In genomic region chr4:99518883-99519282, GRCh38 we compare ENCODE assay signal across 22 cellular contexts. TPM values are rescaled to one million over a fixed set of nuclear protein-coding genes. Genes with fewer than 3 reads are reported as not detected.
DNase-seq lines count a peak whose midpoint lies in the region; ATAC-seq and TF ChIP-seq lines count a peak whose summit lies in the region.
"Had no signal": no experiment of that assay in that cellular context is flagged by ENCODE, and none has a peak within 500 bp of the region (broad histone marks: within the 10 kb centered on the region; RNA-seq: fewer than 3 reads in every experiment).

No MANE protein-coding gene starts in this region.

- peaks cover 5% of the 10 kb centered on the region for H3K27me3 Mint-ChIP-seq in activated CD8-positive, alpha-beta T cell treated with anti-CD3 and anti-CD28 coated beads, Interleukin-2, amount 10 ng/mL, durations not matched to agents 7 days and 5 days (ENCODE audit: low read depth)
- H3K27me3 Mint-ChIP-seq in endothelial cell (ENCODE audit: unreplicated experiment): no peaks in the 10 kb centered on the region
- H3K27me3 Mint-ChIP-seq: IgD-negative memory B cell had no signal

- H3K4me1 Mint-ChIP-seq in activated CD8-positive, alpha-beta T cell treated with anti-CD3 and anti-CD28 coated beads, Interleukin-2, amount 10 ng/mL, durations not matched to agents 7 days and 5 days (ENCODE audit: low read depth): no peaks in the 10 kb centered on the region
- no peaks in the 10 kb centered on the region for H3K4me1 Mint-ChIP-seq in endothelial cell (ENCODE audit: unreplicated experiment)
- H3K4me1 Mint-ChIP-seq: IgD-negative memory B cell had no signal

- DNase-seq in Kasumi-1 (lab: John Stamatoyannopoulos, UW) (peak; percentile 32 to 82), NOMO-1 (lab: John Stamatoyannopoulos, UW; ENCODE audit: unreplicated experiment in 2 of 2) (peak; percentile 46 to 85), UCSD-AML1 (lab: John Stamatoyannopoulos, UW; ENCODE audit: unreplicated experiment) (peak; percentile 13), pons (ENCODE audit: low spot score) (peak; percentile 39), endothelial cell (ENCODE audit: low spot score) (no peak)
- no peak for DNase-seq in activated CD8-positive, alpha-beta T cell treated with anti-CD3 and anti-CD28 coated beads, Interleukin-2, amount 10 ng/mL, durations not matched to agents 7 days and 5 days
- DNase-seq: ACHN, DND-41, MM.1S, NCI-H1417, NCI-H187, NCI-H226, NCI-H524, OCI-M1, Right ventricle myocardium superior, SK-N-SH had no signal

- no peak for TF ChIP-seq CTCF in endothelial cell (IDR thresholded peaks at IDR 0.05; ENCODE audit: unreplicated experiment)

- no peaks in the 10 kb centered on the region for H3K36me3 Mint-ChIP-seq in activated CD8-positive, alpha-beta T cell treated with anti-CD3 and anti-CD28 coated beads, Interleukin-2, amount 10 ng/mL, durations not matched to agents 7 days and 5 days (ENCODE audit: low read depth)
- H3K36me3 Mint-ChIP-seq in endothelial cell (ENCODE audit: low read depth, unreplicated experiment): no peaks in the 10 kb centered on the region
- H3K36me3 Mint-ChIP-seq: IgD-negative memory B cell had no signal

- ATAC-seq in GM18870 (IDR thresholded peaks at IDR 0.05; ENCODE audit: unreplicated experiment) (no peak), GM18498 (IDR thresholded peaks at IDR 0.05; ENCODE audit: unreplicated experiment) (no peak)
- no peak for ATAC-seq in activated CD8-positive, alpha-beta T cell treated with anti-CD3 and anti-CD28 coated beads, Interleukin-2, amount 10 ng/mL, durations not matched to agents 7 days and 5 days

- H3K9me3 Mint-ChIP-seq in activated CD8-positive, alpha-beta T cell treated with anti-CD3 and anti-CD28 coated beads, Interleukin-2, amount 10 ng/mL, durations not matched to agents 7 days and 5 days (ENCODE audit: insufficient read depth): no peaks in the 10 kb centered on the region
- H3K9me3 Mint-ChIP-seq in endothelial cell (ENCODE audit: unreplicated experiment): no peaks in the 10 kb centered on the region
- H3K9me3 Mint-ChIP-seq: IgD-negative memory B cell had no signal

- CTCF ChIA-PET in activated CD8-positive, alpha-beta T cell treated with anti-CD3 and anti-CD28 coated beads, Interleukin-2, amount 10 ng/mL, durations not matched to agents 7 days and 5 days (lab: Charles Lee): no interaction called here

- POLR2A ChIA-PET in activated CD8-positive, alpha-beta T cell treated with anti-CD3 and anti-CD28 coated beads, Interleukin-2, amount 10 ng/mL, durations not matched to agents 7 days and 5 days (lab: Charles Lee): no interaction called here

- no peak overlapping the region for H3K27ac Mint-ChIP-seq in activated CD8-positive, alpha-beta T cell treated with anti-CD3 and anti-CD28 coated beads, Interleukin-2, amount 10 ng/mL, durations not matched to agents 7 days and 5 days
- H3K27ac Mint-ChIP-seq in endothelial cell (ENCODE audit: unreplicated experiment): no peak overlapping the region
- H3K27ac Mint-ChIP-seq: IgD-negative memory B cell had no signal

- no peak overlapping the region for H3K4me3 Mint-ChIP-seq in activated CD8-positive, alpha-beta T cell treated with anti-CD3 and anti-CD28 coated beads, Interleukin-2, amount 10 ng/mL, durations not matched to agents 7 days and 5 days
- H3K4me3 Mint-ChIP-seq in endothelial cell (ENCODE audit: unreplicated experiment): no peak overlapping the region
- H3K4me3 Mint-ChIP-seq: IgD-negative memory B cell had no signal

RNA-seq across cellular contexts. Expression of gene C4orf17, which starts 8.1 kb away (rescaled TPM):
- not detected for total RNA-seq in activated CD8-positive, alpha-beta T cell treated with anti-CD3 and anti-CD28 coated beads, Interleukin-2, amount 10 ng/mL, durations not matched to agents 7 days and 5 days
- total RNA-seq in endothelial cell (ENCODE audit: unreplicated experiment): not detected
- total RNA-seq: G401; LHCN-M2; Right ventricle myocardium superior; T-helper 1 cell treated with Interleukin-12 subunit alpha and Interleukin-12 subunit beta and Interleukin-4 antibody, amounts not matched to agents 30 ng/mL and 1 ng/mL, for 36 hours had no signal

RNA-seq across cellular contexts. Expression of gene TRMT10A, which starts 45.0 kb away (rescaled TPM):
- 1 to 10 TPM; 7.4 to 8.2 TPM for total RNA-seq in activated CD8-positive, alpha-beta T cell treated with anti-CD3 and anti-CD28 coated beads, Interleukin-2, amount 10 ng/mL, durations not matched to agents 7 days and 5 days
- 5.6 TPM for total RNA-seq in endothelial cell (ENCODE audit: unreplicated experiment)

RNA-seq across cellular contexts. Expression of gene MTTP, which starts 55.7 kb away (rescaled TPM):
- total RNA-seq in activated CD8-positive, alpha-beta T cell treated with anti-CD3 and anti-CD28 coated beads, Interleukin-2, amount 10 ng/mL, durations not matched to agents 7 days and 5 days: under 1 TPM in 1 of 2 experiments, not detected in 1; 0.58 TPM
- 0.26 TPM for total RNA-seq in endothelial cell (ENCODE audit: unreplicated experiment)
- total RNA-seq: G401 had no signal

Comparison
In these comparisons a context has a peak if more than half of its experiments do, and no peak if none do; other contexts are left out.
1. DNase-seq: peak in Kasumi-1 (2 of 2), NOMO-1 (2 of 2), UCSD-AML1 (single experiment) and pons (single experiment); none in activated CD8-positive, alpha-beta T cell treated with anti-CD3 and anti-CD28 coated beads, Interleukin-2, amount 10 ng/mL, durations not matched to agents 7 days and 5 days (single experiment) and endothelial cell (single experiment).